8 cellular contexts compared by ENCODE assay signal in the genomic region with DNA sequence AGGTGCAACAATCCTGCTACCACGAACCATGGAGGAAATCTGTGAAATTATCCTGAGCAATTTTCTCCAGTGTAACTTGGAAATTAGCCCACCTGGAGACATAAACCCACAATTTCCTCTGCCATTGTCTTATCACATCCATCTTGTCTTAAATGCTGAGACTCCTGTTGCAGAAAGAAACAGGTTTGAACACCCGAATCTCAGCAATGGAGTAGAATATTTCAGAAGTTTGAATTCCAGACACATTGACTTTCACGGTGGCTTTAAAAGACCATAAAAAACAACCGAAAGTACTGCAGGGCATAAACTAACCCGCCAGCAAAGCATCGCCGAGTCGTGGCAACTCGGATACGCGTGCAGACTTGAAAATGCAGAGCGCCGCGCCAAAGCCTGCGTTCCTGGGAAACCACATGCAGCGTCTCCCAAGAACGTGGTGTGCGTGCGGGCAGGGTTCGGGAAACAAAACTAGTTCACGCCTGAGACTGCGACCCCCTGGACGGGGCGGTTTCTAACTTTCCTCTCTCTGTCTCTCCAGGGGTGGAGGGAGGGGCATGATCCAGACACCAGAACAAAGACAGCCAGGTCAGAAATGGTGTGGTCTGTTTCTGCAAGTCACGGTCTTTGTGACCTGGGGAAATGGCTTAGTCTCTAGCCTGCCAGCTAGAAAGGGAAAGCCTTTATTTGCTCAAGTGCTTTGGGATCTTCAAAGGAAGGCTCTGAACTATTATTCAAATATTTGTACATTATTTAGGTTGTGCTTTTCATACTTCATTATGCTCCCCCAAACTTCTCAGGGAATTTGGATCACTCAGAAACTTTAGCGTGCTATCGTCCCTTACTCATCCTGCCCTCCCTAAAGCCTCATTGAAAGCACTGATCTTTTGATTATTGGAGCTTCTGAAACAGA. TPM values are rescaled to one million over a fixed set of nuclear protein-coding genes. Genes with fewer than 3 reads are reported as not detected.
A peak's percentile ranks its signal among the peaks of the same experiment; 100 is the strongest.
DNase-seq lines count a peak whose midpoint lies in the region; ATAC-seq and TF ChIP-seq lines count a peak whose summit lies in the region.

No MANE protein-coding gene starts in this region.

- DNase-seq in AG04450 (ENCODE audit: low read depth, low spot score) (no peak), SK-N-DZ (ENCODE audit: low spot score) (peak; percentile 54), fibroblast of gingiva (ENCODE audit: low read depth) (peak; percentile 46), NK-92 (lab: John Stamatoyannopoulos, UW; ENCODE audit: unreplicated experiment) (no peak)
- DNase-seq in naive thymus-derived CD8-positive, alpha-beta T cell = no peak

- POLR2A ChIA-PET in AG04450 (lab: Yijun Ruan, JAX) = no interaction called here
- POLR2A ChIA-PET in naive thymus-derived CD8-positive, alpha-beta T cell (lab: Charles Lee) = no interaction called here

- peaks cover 21% of the 10 kb centered on the region for H3K27me3 ChIP-seq in AG04450 (ENCODE audit: control insufficient read depth, insufficient read depth, low read length)

- peaks cover 21 to 44% (median 29%) of the 10 kb centered on the region in 5 donors for H3K27me3 Mint-ChIP-seq in naive thymus-derived CD8-positive, alpha-beta T cell

- peak overlapping the region; percentile 49 for H3K4me3 ChIP-seq in AG04450 (ENCODE audit: low read depth, low read length)

- peak overlapping the region in 1 of 10 donors; percentile 80 for H3K27ac Mint-ChIP-seq in naive thymus-derived CD8-positive, alpha-beta T cell

- peak; percentile 53 for ATAC-seq in GM18909 (IDR thresholded peaks at IDR 0.05; ENCODE audit: poor library complexity, unreplicated experiment)
- no peak for ATAC-seq in naive thymus-derived CD8-positive, alpha-beta T cell
- no peak for ATAC-seq in GM18870 (IDR thresholded peaks at IDR 0.05; ENCODE audit: unreplicated experiment)
- ATAC-seq in HG02610 (IDR thresholded peaks at IDR 0.05; ENCODE audit: unreplicated experiment) = no peak

- no peaks in the 10 kb centered on the region for H3K9me3 Mint-ChIP-seq in naive thymus-derived CD8-positive, alpha-beta T cell

- no peaks in the 10 kb centered on the region for H3K9me3 ChIP-seq in AG04450 (ENCODE audit: control insufficient read depth, insufficient read depth, low read length)

- peak overlapping the region; percentile 6 to 80 (median 65) for H3K4me3 Mint-ChIP-seq in naive thymus-derived CD8-positive, alpha-beta T cell

- no peak for TF ChIP-seq CTCF in AG04450 (IDR thresholded peaks at IDR 0.05; ENCODE audit: low read depth, low read length)

- no peaks in the 10 kb centered on the region for H3K36me3 Mint-ChIP-seq in naive thymus-derived CD8-positive, alpha-beta T cell

- H3K27ac ChIP-seq in AG04450 (ENCODE audit: low read depth, low read length) = no peak overlapping the region

- H3K4me1 Mint-ChIP-seq in naive thymus-derived CD8-positive, alpha-beta T cell = peaks cover 0 to 16% (median 10%) of the 10 kb centered on the region in 4 donors

- CTCF ChIA-PET in AG04450 (lab: Charles Lee) = interaction anchor here (1.0 to 1.6 kb wide), 2 partner anchors 191 kb away, joined by 3 to 4 read pairs; no protein-coding TSS in a partner anchor

RNA-seq across cellular contexts. Expression of a gene that starts 26.9 kb away (rescaled TPM):
- polyA plus RNA-seq in AG04450 (2011; rRNA removed) = 5.0 and 5.4 TPM in 2 replicates
- polyA minus RNA-seq in AG04450 (2011; rRNA and poly(A)+ RNA removed) = 10.2 and 10.3 TPM in 2 replicates
- polyA plus RNA-seq in SK-N-DZ (2014; cell fraction: cytosol; rRNA removed) = 21.6 and 26.3 TPM in 2 replicates
- 11.0 and 13.0 TPM in 2 replicates for polyA plus RNA-seq in SK-N-DZ (2014; cell fraction: nucleus; rRNA removed)
- 1 to 10 TPM; 3.5 to 3.6 TPM for total RNA-seq in naive thymus-derived CD8-positive, alpha-beta T cell
- under 1 TPM; 0.08 to 0.81 (median 0.50) TPM for polyA plus RNA-seq in naive thymus-derived CD8-positive, alpha-beta T cell

Comparison
In these comparisons a context has a peak if more than half of its experiments do, and no peak if none do; other contexts are left out.
1. DNase-seq: peak in SK-N-DZ (single experiment) and fibroblast of gingiva (single experiment); none in AG04450 (single experiment), naive thymus-derived CD8-positive, alpha-beta T cell (0 of 10) and NK-92 (single experiment).